ENCODE assay signal across 23 cellular contexts in the genomic region with DNA sequence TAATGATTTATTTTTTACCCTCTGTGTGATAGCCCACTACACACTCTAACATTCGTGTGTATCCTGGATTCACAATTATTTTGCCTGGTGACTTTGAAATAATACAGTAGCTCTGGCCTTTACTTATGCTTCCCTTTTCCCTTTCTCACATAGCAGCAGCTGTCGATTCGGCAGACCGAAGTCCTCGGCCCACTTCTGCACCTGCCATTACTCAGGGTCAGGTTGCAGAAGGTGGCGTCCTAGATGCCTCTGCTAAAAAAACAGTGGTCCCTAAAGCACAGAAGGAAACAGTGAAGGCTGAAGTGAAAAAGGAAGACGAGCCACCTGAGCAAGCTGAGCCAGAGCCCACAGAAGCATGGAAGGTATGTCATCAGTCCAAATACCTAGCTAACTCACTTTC.
"Had no signal": no experiment of that assay in that cellular context is flagged by ENCODE, and none has a peak within 500 bp of the region (broad histone marks: within the 10 kb centered on the region; RNA-seq: fewer than 3 reads in every experiment).

No MANE protein-coding gene starts in this region.

- H3K27me3 ChIP-seq: breast epithelium, gastroesophageal sphincter, heart right ventricle, neutrophil, spleen had no signal

- H2AFZ ChIP-seq: parathyroid adenoma had no signal

- H3K9me3 Mint-ChIP-seq: activated naive CD8-positive, alpha-beta T cell treated with anti-CD3 and anti-CD28 coated beads, Interleukin-2, amount 50 U/mL, for 24 hours; activated T-helper 17 cell treated with anti-CD3 and anti-CD28 coated beads, Interleukin-2, amount 50 U/mL, for 72 hours; immature natural killer cell; memory B cell; naive B cell; stimulated activated naive B cell treated with anti-CD40 and anti-IgM and Interleukin-4, amounts not matched to agents 10 μg/mL and 1 μg/mL and 100 μg/mL, for 72 hours had no signal

- H3K4me3 ChIP-seq: breast epithelium, gastroesophageal sphincter, heart right ventricle, mucosa of descending colon, spleen had no signal

- H3K9ac ChIP-seq: parathyroid adenoma had no signal

- H3K27ac ChIP-seq: breast epithelium, heart right ventricle, neutrophil, parathyroid adenoma, spleen had no signal

- H3K4me3 Mint-ChIP-seq: activated CD8-positive, alpha-beta memory T cell treated with anti-CD3 and anti-CD28 coated beads, Interleukin-2, amount 10 ng/mL, durations not matched to agents 7 days and 5 days; activated naive CD8-positive, alpha-beta T cell treated with anti-CD3 and anti-CD28 coated beads, Interleukin-2, amount 50 U/mL, for 24 hours; activated T-helper 17 cell treated with anti-CD3 and anti-CD28 coated beads, Interleukin-2, amount 50 U/mL, for 72 hours; immature natural killer cell; memory B cell; naive B cell; stimulated activated naive B cell treated with anti-CD40 and anti-IgM and Interleukin-4, amounts not matched to agents 10 μg/mL and 1 μg/mL and 100 μg/mL, for 72 hours; T-helper 17 cell had no signal

- ATAC-seq: activated CD8-positive, alpha-beta memory T cell treated with anti-CD3 and anti-CD28 coated beads, Interleukin-2, amount 10 ng/mL, durations not matched to agents 7 days and 5 days; activated naive CD8-positive, alpha-beta T cell treated with anti-CD3 and anti-CD28 coated beads, Interleukin-2, amount 50 U/mL, for 24 hours; activated T-helper 17 cell treated with anti-CD3 and anti-CD28 coated beads, Interleukin-2, amount 50 U/mL, for 72 hours; esophagus mucosa; heart right ventricle; mucosa of descending colon; stimulated activated naive B cell treated with anti-CD40 and anti-IgM and Interleukin-4, amounts not matched to agents 10 μg/mL and 1 μg/mL and 100 μg/mL, for 72 hours; T-helper 17 cell had no signal

- DNase-seq: activated CD4-positive, alpha-beta T cell treated with anti-CD3 and anti-CD28 coated beads, Interleukin-2, amount 50 U/mL, for 48 hours; activated CD8-positive, alpha-beta memory T cell treated with anti-CD3 and anti-CD28 coated beads, Interleukin-2, amount 10 ng/mL, durations not matched to agents 7 days and 5 days; activated naive CD4-positive, alpha-beta T cell; activated naive CD8-positive, alpha-beta T cell treated with anti-CD3 and anti-CD28 coated beads, Interleukin-2, amount 50 U/mL, for 24 hours; activated T-cell treated with anti-CD3 and anti-CD28 coated beads, Interleukin-2, amount 50 U/mL, for 1 hour; aorta; cortex of kidney; heart right ventricle; immature natural killer cell; kidney glomerular epithelial cell; mucosa of descending colon; naive B cell; spleen; stimulated activated CD4-positive, alpha-beta T cell treated with anti-CD3 and anti-CD28 coated beads, Interleukin-4, amount 100 ng/mL, for 4 hours; stimulated activated naive B cell treated with anti-CD40 and anti-IgM and Interleukin-4, amounts not matched to agents 10 μg/mL and 1 μg/mL and 100 μg/mL, for 72 hours; T-helper 17 cell had no signal

- H3K9me3 ChIP-seq: breast epithelium, gastroesophageal sphincter, heart right ventricle, mucosa of descending colon, neutrophil, spleen had no signal

- H3K27me3 Mint-ChIP-seq: activated CD8-positive, alpha-beta memory T cell treated with anti-CD3 and anti-CD28 coated beads, Interleukin-2, amount 10 ng/mL, durations not matched to agents 7 days and 5 days; activated naive CD8-positive, alpha-beta T cell treated with anti-CD3 and anti-CD28 coated beads, Interleukin-2, amount 50 U/mL, for 24 hours; activated T-helper 17 cell treated with anti-CD3 and anti-CD28 coated beads, Interleukin-2, amount 50 U/mL, for 72 hours; memory B cell; naive B cell; stimulated activated naive B cell treated with anti-CD40 and anti-IgM and Interleukin-4, amounts not matched to agents 10 μg/mL and 1 μg/mL and 100 μg/mL, for 72 hours; T-helper 17 cell had no signal

- H3K27ac Mint-ChIP-seq: activated CD8-positive, alpha-beta memory T cell treated with anti-CD3 and anti-CD28 coated beads, Interleukin-2, amount 10 ng/mL, durations not matched to agents 7 days and 5 days; activated T-helper 17 cell treated with anti-CD3 and anti-CD28 coated beads, Interleukin-2, amount 50 U/mL, for 72 hours; immature natural killer cell; memory B cell; stimulated activated naive B cell treated with anti-CD40 and anti-IgM and Interleukin-4, amounts not matched to agents 10 μg/mL and 1 μg/mL and 100 μg/mL, for 72 hours; T-helper 17 cell had no signal

- H3K4me1 ChIP-seq: breast epithelium, heart right ventricle, parathyroid adenoma, spleen had no signal

- H3K36me3 ChIP-seq: breast epithelium had no signal

- H3K79me2 ChIP-seq: parathyroid adenoma had no signal

- H3K4me1 Mint-ChIP-seq: activated CD8-positive, alpha-beta memory T cell treated with anti-CD3 and anti-CD28 coated beads, Interleukin-2, amount 10 ng/mL, durations not matched to agents 7 days and 5 days; activated T-helper 17 cell treated with anti-CD3 and anti-CD28 coated beads, Interleukin-2, amount 50 U/mL, for 72 hours; memory B cell; naive B cell; stimulated activated naive B cell treated with anti-CD40 and anti-IgM and Interleukin-4, amounts not matched to agents 10 μg/mL and 1 μg/mL and 100 μg/mL, for 72 hours; T-helper 17 cell had no signal
